13 cellular contexts compared by ENCODE assay signal in genomic region chr16:12942861-12943260, GRCh38. TPM values are rescaled to one million over a fixed set of nuclear protein-coding genes. Genes with fewer than 3 reads are reported as not detected.
DNase-seq lines count a peak whose midpoint lies in the region; ATAC-seq, FAIRE-seq and TF ChIP-seq lines count a peak whose summit lies in the region.
"Had no signal": no experiment of that assay in that cellular context is flagged by ENCODE, and none has a peak within 500 bp of the region (broad histone marks: within the 10 kb centered on the region; RNA-seq: fewer than 3 reads in every experiment).

No MANE protein-coding gene starts in this region.

- H3K4me1 Mint-ChIP-seq in WTC11: peaks cover 46% of the 10 kb centered on the region
- H3K4me1 Mint-ChIP-seq in activated T-helper 2 cell treated with anti-CD3 and anti-CD28 coated beads, Interferon-gamma antibody, Interleukin-2, Interleukin-4, amounts not matched to agents 10 μg/mL and 5 μg/mL and 100 μg/mL, durations not matched to agents 14 hours and 24 hours and 36 hours (ENCODE audit: low read depth): no peaks in the 10 kb centered on the region
- H3K4me1 Mint-ChIP-seq: B cell had no signal

- no peaks in the 10 kb centered on the region for H3K27me3 ChIP-seq in iPS-15b (ENCODE audit: control insufficient read depth, insufficient read depth, low read length)
- H3K27me3 ChIP-seq: BLaER1 treated with 17β-estradiol and CSF1 and Interleukin-3, amounts not matched to agents 10 nM and 100 nM had no signal

- peak; percentile 30 to 59 for DNase-seq in NCI-H526 (lab: John Stamatoyannopoulos, UW)
- no peak for DNase-seq in WTC11 (ENCODE audit: low spot score)
- no peak for DNase-seq in frontal cortex (ENCODE audit: low spot score in 2 of 2)
- no peak for DNase-seq in activated T-helper 2 cell treated with anti-CD3 and anti-CD28 coated beads, Interferon-gamma antibody, Interleukin-2, Interleukin-4, amounts not matched to agents 10 μg/mL and 5 μg/mL and 100 μg/mL, durations not matched to agents 14 hours and 24 hours and 36 hours (ENCODE audit: low spot score)
- DNase-seq in lower leg skin (ENCODE audit: low spot score in 2 of 2): no peak
- DNase-seq: Calu3; CD8-positive, alpha-beta T cell; DMS79 treated with DMSO at 0.1 percent for 48 hours; GF-D8 had no signal

- peak overlapping the region; percentile 68 for H3K27ac Mint-ChIP-seq in WTC11
- H3K27ac Mint-ChIP-seq in activated T-helper 2 cell treated with anti-CD3 and anti-CD28 coated beads, Interferon-gamma antibody, Interleukin-2, Interleukin-4, amounts not matched to agents 10 μg/mL and 5 μg/mL and 100 μg/mL, durations not matched to agents 14 hours and 24 hours and 36 hours: no peak overlapping the region
- H3K27ac Mint-ChIP-seq: B cell; CD8-positive, alpha-beta T cell had no signal

- no peak overlapping the region for H3K4me3 ChIP-seq in iPS-15b (ENCODE audit: low read depth, low read length)
- H3K4me3 ChIP-seq in lower leg skin (ENCODE audit: low read depth, poor library complexity, severe bottlenecking): no peak overlapping the region
- H3K4me3 ChIP-seq: BLaER1 treated with 17β-estradiol and CSF1 and Interleukin-3, amounts not matched to agents 10 nM and 100 nM; HAP-1 had no signal

- intact Hi-C loops in activated T-helper 2 cell treated with anti-CD3 and anti-CD28 coated beads, Interferon-gamma antibody, Interleukin-2, Interleukin-4, amounts not matched to agents 10 μg/mL and 5 μg/mL and 100 μg/mL, durations not matched to agents 14 hours and 24 hours and 36 hours (cut with micrococcal nuclease): no loop called here
- intact Hi-C loops in lower leg skin (cut with DNase I; ENCODE audit: low total_unique reads): no loop called here

- 65 to 69% methylated on average over 5 of the region's 5 CpGs for WGBS in lower leg skin, 2 donors

- no peaks in the 10 kb centered on the region for H3K27me3 Mint-ChIP-seq in WTC11 (ENCODE audit: low read depth)
- H3K27me3 Mint-ChIP-seq in activated T-helper 2 cell treated with anti-CD3 and anti-CD28 coated beads, Interferon-gamma antibody, Interleukin-2, Interleukin-4, amounts not matched to agents 10 μg/mL and 5 μg/mL and 100 μg/mL, durations not matched to agents 14 hours and 24 hours and 36 hours (ENCODE audit: low read depth): no peaks in the 10 kb centered on the region

- H3K36me3 ChIP-seq in iPS-15b (ENCODE audit: control insufficient read depth, insufficient read depth, low read length): no peaks in the 10 kb centered on the region
- H3K36me3 ChIP-seq: BLaER1 treated with 17β-estradiol and CSF1 and Interleukin-3, amounts not matched to agents 10 nM and 100 nM; HAP-1 had no signal

- peaks cover 32% of the 10 kb centered on the region for H3K9me3 Mint-ChIP-seq in WTC11
- no peaks in the 10 kb centered on the region for H3K9me3 Mint-ChIP-seq in activated T-helper 2 cell treated with anti-CD3 and anti-CD28 coated beads, Interferon-gamma antibody, Interleukin-2, Interleukin-4, amounts not matched to agents 10 μg/mL and 5 μg/mL and 100 μg/mL, durations not matched to agents 14 hours and 24 hours and 36 hours
- H3K9me3 Mint-ChIP-seq: CD8-positive, alpha-beta T cell had no signal

- no peak overlapping the region for H3K4me3 Mint-ChIP-seq in WTC11
- no peak overlapping the region for H3K4me3 Mint-ChIP-seq in activated T-helper 2 cell treated with anti-CD3 and anti-CD28 coated beads, Interferon-gamma antibody, Interleukin-2, Interleukin-4, amounts not matched to agents 10 μg/mL and 5 μg/mL and 100 μg/mL, durations not matched to agents 14 hours and 24 hours and 36 hours (ENCODE audit: low read depth)
- H3K4me3 Mint-ChIP-seq: B cell; CD8-positive, alpha-beta T cell had no signal

- H3K36me3 Mint-ChIP-seq in WTC11: peaks cover 38% of the 10 kb centered on the region
- no peaks in the 10 kb centered on the region for H3K36me3 Mint-ChIP-seq in activated T-helper 2 cell treated with anti-CD3 and anti-CD28 coated beads, Interferon-gamma antibody, Interleukin-2, Interleukin-4, amounts not matched to agents 10 μg/mL and 5 μg/mL and 100 μg/mL, durations not matched to agents 14 hours and 24 hours and 36 hours (ENCODE audit: low read depth)
- H3K36me3 Mint-ChIP-seq: CD8-positive, alpha-beta T cell had no signal

- no peak for FAIRE-seq in frontal cortex (lab: Jason Lieb, UNC)

- CTCF ChIA-PET in WTC11 (lab: Charles Lee): no interaction called here

- H3K9me3 ChIP-seq in iPS-15b (ENCODE audit: control insufficient read depth, insufficient read depth, low read length): no peaks in the 10 kb centered on the region
- H3K9me3 ChIP-seq: HAP-1 had no signal

- H3K4me1 ChIP-seq in iPS-15b (ENCODE audit: control insufficient read depth, insufficient read depth, low read length): no peaks in the 10 kb centered on the region
- H3K4me1 ChIP-seq: BLaER1 treated with 17β-estradiol and CSF1 and Interleukin-3, amounts not matched to agents 10 nM and 100 nM; HAP-1 had no signal

- POLR2A ChIA-PET in WTC11 (lab: Charles Lee): no interaction called here

- TF ChIP-seq POLR2A in lower leg skin (IDR thresholded peaks at IDR 0.05): no peak

- H3K9ac ChIP-seq in iPS-15b (ENCODE audit: low read depth, low read length): peak overlapping the region; percentile 57
- H3K9ac ChIP-seq: BLaER1 treated with 17β-estradiol and CSF1 and Interleukin-3, amounts not matched to agents 10 nM and 100 nM had no signal

- peak; percentile 67 for ATAC-seq in WTC11
- ATAC-seq: CD8-positive, alpha-beta T cell had no signal

- TF ChIP-seq CTCF in WTC11 (IDR thresholded peaks at IDR 0.05): no peak
- TF ChIP-seq CTCF in lower leg skin (IDR thresholded peaks at IDR 0.05): no peak

TF ChIP-seq in WTC11, 78 proteins besides CTCF, POLR2A, EP300 and RAD21:
- TF ChIP-seq PREB (CRISPR knock-in tag; IDR thresholded peaks at IDR 0.05; ENCODE audit: borderline replicate concordance) (no peak), ZNF138 (CRISPR knock-in tag; conservative IDR thresholded peaks at IDR 0.05) (no peak), HMGA2 (CRISPR knock-in tag; IDR thresholded peaks at IDR 0.05) (no peak), E2F4 (CRISPR knock-in tag; IDR thresholded peaks at IDR 0.05; ENCODE audit: borderline replicate concordance, low read depth) (no peak), OVOL2 (CRISPR knock-in tag; IDR thresholded peaks at IDR 0.05; ENCODE audit: borderline replicate concordance) (no peak)

RNA-seq across cellular contexts. Expression of gene SHISA9, which starts 41.5 kb away (rescaled TPM):
- total RNA-seq in WTC11 (2021) (37.5 to 39.3 TPM (median 38.8 TPM) in 3 replicates), frontal cortex (13.9 TPM), lower leg skin (1 to 10 TPM in 1 of 4 donors, under 1 TPM in 3; 0.30 to 3.1 (median 0.66) TPM)
- not detected in 2 replicates for total RNA-seq in activated T-helper 2 cell treated with anti-CD3 and anti-CD28 coated beads, Interferon-gamma antibody, Interleukin-2, Interleukin-4, amounts not matched to agents 10 μg/mL and 5 μg/mL and 100 μg/mL, durations not matched to agents 14 hours and 24 hours and 36 hours
- total RNA-seq: Calu3 had no signal

Comparison
In these comparisons a context has a peak if more than half of its experiments do, and no peak if none do; other contexts are left out.
1. DNase-seq: peak in NCI-H526 (2 of 2); none in WTC11 (single experiment), frontal cortex (0 of 2), activated T-helper 2 cell treated with anti-CD3 and anti-CD28 coated beads, Interferon-gamma antibody, Interleukin-2, Interleukin-4, amounts not matched to agents 10 μg/mL and 5 μg/mL and 100 μg/mL, durations not matched to agents 14 hours and 24 hours and 36 hours (single experiment) and lower leg skin (0 of 2).